Comparison of ENCODE assay signal across 34 cellular contexts in genomic region chr4:18197467-18197866, GRCh38.
"Had no signal": no experiment of that assay in that cellular context is flagged by ENCODE, and none has a peak within 500 bp of the region (broad histone marks: within the 10 kb centered on the region; RNA-seq: fewer than 3 reads in every experiment).

No MANE protein-coding gene starts in this region.

- H3K4me3 Mint-ChIP-seq: activated CD4-positive, alpha-beta T cell treated with anti-CD3 and anti-CD28 coated beads for 36 hours; activated CD4-positive, alpha-beta T cell treated with anti-CD3 and anti-CD28 coated beads, Interleukin-2, amount 10 ng/mL, durations not matched to agents 7 days and 5 days; activated CD8-positive, alpha-beta T cell treated with anti-CD3 and anti-CD28 coated beads, Interleukin-2, amount 10 ng/mL, durations not matched to agents 7 days and 5 days; activated naive CD4-positive, alpha-beta T cell treated with anti-CD3 and anti-CD28 coated beads, Interleukin-2, amount 50 U/mL, for 24 hours; activated naive CD8-positive, alpha-beta T cell treated with anti-CD3 and anti-CD28 coated beads, Interleukin-2, amount 10 ng/mL, durations not matched to agents 7 days and 5 days; activated T-cell treated with anti-CD3 and anti-CD28 coated beads, Interleukin-2, amount 50 U/mL, for 24 hours; central memory CD8-positive, alpha-beta T cell; T-helper 1 cell treated with Interleukin-12 subunit alpha and Interleukin-12 subunit beta and Interleukin-4 antibody, amounts not matched to agents 30 μg/mL and 1 μg/mL, for 36 hours; T-helper 2 cell treated with Interferon-gamma antibody and Interleukin-4, amounts not matched to agents 5 μg/mL and 100 μg/mL, for 36 hours; WTC11 had no signal

- H3K27me3 Mint-ChIP-seq: activated CD4-positive, alpha-beta T cell treated with anti-CD3 and anti-CD28 coated beads, Interleukin-2, amount 10 ng/mL, durations not matched to agents 7 days and 5 days had no signal

- H3K4me1 Mint-ChIP-seq: activated CD4-positive, alpha-beta T cell treated with anti-CD3 and anti-CD28 coated beads for 36 hours; activated CD4-positive, alpha-beta T cell treated with anti-CD3 and anti-CD28 coated beads, Interleukin-2, amount 10 ng/mL, durations not matched to agents 7 days and 5 days; activated naive CD4-positive, alpha-beta T cell treated with anti-CD3 and anti-CD28 coated beads, Interleukin-2, amount 50 U/mL, for 24 hours; activated naive CD8-positive, alpha-beta T cell treated with anti-CD3 and anti-CD28 coated beads, Interleukin-2, amount 10 ng/mL, durations not matched to agents 7 days and 5 days; central memory CD8-positive, alpha-beta T cell had no signal

- ATAC-seq: activated CD4-positive, alpha-beta T cell treated with anti-CD3 and anti-CD28 coated beads for 36 hours; activated CD4-positive, CD25-positive, alpha-beta regulatory T cell treated with anti-CD3 and anti-CD28 coated beads, Interleukin-2, amount 50 U/mL, for 24 hours; activated CD8-positive, alpha-beta T cell treated with anti-CD3 and anti-CD28 coated beads, Interleukin-2, amount 10 ng/mL, durations not matched to agents 7 days and 5 days; WTC11 had no signal

- H3K27me3 ChIP-seq: ascending aorta, cardiac muscle cell, colonic mucosa had no signal

- H3K27ac ChIP-seq: ascending aorta, cardiac muscle cell, colonic mucosa, PC-9, SJSA1 had no signal

- H3K36me3 Mint-ChIP-seq: activated naive CD4-positive, alpha-beta T cell treated with anti-CD3 and anti-CD28 coated beads, Interleukin-2, amount 50 U/mL, for 24 hours; activated naive CD8-positive, alpha-beta T cell treated with anti-CD3 and anti-CD28 coated beads, Interleukin-2, amount 10 ng/mL, durations not matched to agents 7 days and 5 days; WTC11 had no signal

- DNase-seq: activated CD4-positive, alpha-beta T cell treated with anti-CD3 and anti-CD28 coated beads for 36 hours; activated CD4-positive, alpha-beta T cell treated with anti-CD3 and anti-CD28 coated beads, Interleukin-2, amount 10 ng/mL, durations not matched to agents 7 days and 5 days; activated CD4-positive, alpha-beta T cell treated with anti-CD3 and anti-CD28 coated beads, Interleukin-2, amount 50 U/mL, for 48 hours; activated CD8-positive, alpha-beta T cell treated with anti-CD3 and anti-CD28 coated beads, Interleukin-2, amount 10 ng/mL, durations not matched to agents 7 days and 5 days; activated gamma-delta T cell; activated naive CD4-positive, alpha-beta T cell treated with Interleukin-2 at 50 U/mL for 16 hours; activated naive CD8-positive, alpha-beta T cell treated with anti-CD3 and anti-CD28 coated beads, Interleukin-2, amount 10 ng/mL, durations not matched to agents 7 days and 5 days; activated T-cell treated with anti-CD3 and anti-CD28 coated beads, Interleukin-2, amount 50 U/mL, for 24 hours; amygdala; colonic mucosa; MM.1S; NCI-H1048; NCI-H1105 treated with DMSO at 0.1 percent for 48 hours; NCI-H1436; NCI-H1694; NCI-H1930; NCI-H2081 treated with DMSO at 0.1 percent for 48 hours; NCI-H226; NCI-H446 treated with DMSO at 0.1 percent for 48 hours; NCI-H524; NK-92 treated with Interleukin-12 subunit alpha and Interleukin-12 subunit beta, amount 100 ng/mL, for 24 hours; PC-9; SHP77; SK-N-SH had no signal

- H3K9me3 Mint-ChIP-seq: activated CD4-positive, alpha-beta T cell treated with anti-CD3 and anti-CD28 coated beads, Interleukin-2, amount 10 ng/mL, durations not matched to agents 7 days and 5 days; activated naive CD4-positive, alpha-beta T cell treated with anti-CD3 and anti-CD28 coated beads, Interleukin-2, amount 50 U/mL, for 24 hours; activated naive CD8-positive, alpha-beta T cell treated with anti-CD3 and anti-CD28 coated beads, Interleukin-2, amount 10 ng/mL, durations not matched to agents 7 days and 5 days; activated T-cell treated with anti-CD3 and anti-CD28 coated beads, Interleukin-2, amount 50 U/mL, for 24 hours; activated T-helper 2 cell treated with anti-CD3 and anti-CD28 coated beads, Interferon-gamma antibody, Interleukin-2, Interleukin-4, amounts not matched to agents 10 μg/mL and 5 μg/mL and 100 μg/mL, durations not matched to agents 14 hours and 24 hours and 36 hours; central memory CD8-positive, alpha-beta T cell; T-helper 1 cell treated with Interleukin-12 subunit alpha and Interleukin-12 subunit beta and Interleukin-4 antibody, amounts not matched to agents 30 μg/mL and 1 μg/mL, for 36 hours; T-helper 2 cell treated with Interferon-gamma antibody and Interleukin-4, amounts not matched to agents 5 μg/mL and 100 μg/mL, for 36 hours; WTC11 had no signal

- H3K4me1 ChIP-seq: ascending aorta, colonic mucosa, SJSA1 had no signal

- H3K4me3 ChIP-seq: ascending aorta, cardiac muscle cell, colonic mucosa, PC-9, SJSA1 had no signal

- H3K36me3 ChIP-seq: ascending aorta, cardiac muscle cell, colonic mucosa, SJSA1 had no signal

- H3K4me2 ChIP-seq: PC-9, SK-N-SH had no signal

- H2AFZ ChIP-seq: PC-9 had no signal

- H3K9me2 ChIP-seq: SK-N-SH had no signal

- H3K27ac Mint-ChIP-seq: activated CD4-positive, alpha-beta T cell treated with anti-CD3 and anti-CD28 coated beads for 36 hours; activated CD4-positive, alpha-beta T cell treated with anti-CD3 and anti-CD28 coated beads, Interleukin-2, amount 10 ng/mL, durations not matched to agents 7 days and 5 days; activated CD8-positive, alpha-beta T cell treated with anti-CD3 and anti-CD28 coated beads, Interleukin-2, amount 10 ng/mL, durations not matched to agents 7 days and 5 days; activated naive CD4-positive, alpha-beta T cell treated with anti-CD3 and anti-CD28 coated beads, Interleukin-2, amount 50 U/mL, for 24 hours; activated naive CD8-positive, alpha-beta T cell treated with anti-CD3 and anti-CD28 coated beads, Interleukin-2, amount 10 ng/mL, durations not matched to agents 7 days and 5 days; activated T-cell treated with anti-CD3 and anti-CD28 coated beads, Interleukin-2, amount 50 U/mL, for 24 hours; activated T-helper 2 cell treated with anti-CD3 and anti-CD28 coated beads, Interferon-gamma antibody, Interleukin-2, Interleukin-4, amounts not matched to agents 10 μg/mL and 5 μg/mL and 100 μg/mL, durations not matched to agents 14 hours and 24 hours and 36 hours; T-helper 1 cell treated with Interleukin-12 subunit alpha and Interleukin-12 subunit beta and Interleukin-4 antibody, amounts not matched to agents 30 μg/mL and 1 μg/mL, for 36 hours; T-helper 2 cell treated with Interferon-gamma antibody and Interleukin-4, amounts not matched to agents 5 μg/mL and 100 μg/mL, for 36 hours; WTC11 had no signal

- H3K9me3 ChIP-seq: ascending aorta, colonic mucosa, SJSA1, SK-N-SH had no signal
